In the genomic region with DNA sequence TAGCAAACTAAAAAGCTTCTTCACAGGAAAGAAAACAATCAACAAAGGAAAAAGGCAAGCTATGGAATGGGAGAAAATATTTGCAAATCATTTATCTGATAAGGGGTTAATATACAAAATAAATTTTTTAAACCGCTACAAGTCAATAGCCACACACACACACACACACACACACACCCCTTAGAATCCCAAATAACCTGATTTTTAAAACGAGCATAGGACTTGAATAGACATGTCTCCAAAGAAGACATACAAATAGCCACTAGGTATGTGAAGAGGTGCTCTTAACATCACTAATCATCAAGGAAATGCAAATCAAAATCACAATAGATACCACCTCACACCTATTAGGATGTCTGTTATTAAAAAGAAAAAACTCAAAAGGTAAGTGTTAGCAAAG, we compare ENCODE assay signal across 20 cellular contexts.
DNase-seq lines count a peak whose midpoint lies in the region; ATAC-seq, FAIRE-seq and TF ChIP-seq lines count a peak whose summit lies in the region.
"Had no signal": no experiment of that assay in that cellular context is flagged by ENCODE, and none has a peak within 500 bp of the region (broad histone marks: within the 10 kb centered on the region; RNA-seq: fewer than 3 reads in every experiment).

No MANE protein-coding gene starts in this region.

- POLR2A ChIA-PET in K562 (lab: Yijun Ruan, JAX) = interaction anchor here (1.0 to 1.2 kb wide), 3 partner anchors 11 to 54 kb away, joined by 3 to 4 read pairs (median 3); no protein-coding TSS in a partner anchor

- H3K4me2 ChIP-seq in K562 (ENCODE audit: insufficient read depth, low read length) = peak overlapping the region; percentile 95
- peak overlapping the region; percentile 46 for H3K4me2 ChIP-seq in smooth muscle cell

- intact Hi-C loops in K562 (cut with micrococcal nuclease) = no loop called here

- H3K4me3 ChIP-seq in LNCaP clone FGC (ENCODE audit: low read depth, low read length) = peak overlapping the region; percentile 66
- H3K4me3 ChIP-seq in K562 = peak overlapping the region; percentile 65
- H3K4me3 ChIP-seq in smooth muscle cell = no peak overlapping the region

- H3K27ac ChIP-seq in K562 (ENCODE audit: extremely low read depth, low read depth, low read length) = peak overlapping the region; percentile 56; the same call in 2 of the 3 replicates
- no peak overlapping the region for H3K27ac ChIP-seq in smooth muscle cell (ENCODE audit: low read depth)

- H3K9ac ChIP-seq in K562 (ENCODE audit: insufficient read depth in 1 of 2, low read depth in 2 of 2, low read length in 2 of 2) (peak overlapping the region in 1 of 2 experiments; percentile 76; a peak in 2 of 4 replicates), smooth muscle cell (ENCODE audit: low read depth) (no peak overlapping the region)

- CTCF ChIA-PET in K562 (lab: Yijun Ruan, JAX; ENCODE audit: low intra/inter-chr PET ratio) = no interaction called here

- TF ChIP-seq CTCF in LNCaP clone FGC (IDR thresholded peaks at IDR 0.05; ENCODE audit: control insufficient read depth, extremely low read depth, insufficient read depth) (no peak), K562 (IDR thresholded peaks at IDR 0.05 in 2 of 3, conservative IDR thresholded peaks at IDR 0.05 in 1 of 3; ENCODE audit: insufficient read depth in 2 of 3, low read depth in 1 of 3, low read length in 3 of 3) (no peak), smooth muscle cell (IDR thresholded peaks at IDR 0.05; ENCODE audit: borderline replicate concordance, insufficient read depth, poor library complexity, severe bottlenecking) (no peak), HFFc6 (IDR thresholded peaks at IDR 0.05) (no peak)

- peaks cover 17% of the 10 kb centered on the region for H3K36me3 Mint-ChIP-seq in activated naive CD8-positive, alpha-beta T cell treated with anti-CD3 and anti-CD28 coated beads for 36 hours
- H3K36me3 Mint-ChIP-seq in activated naive CD8-positive, alpha-beta T cell treated with anti-CD3 and anti-CD28 coated beads, Interleukin-2, amount 50 U/mL, for 24 hours (ENCODE audit: low read depth) = peaks cover 29% of the 10 kb centered on the region
- H3K36me3 Mint-ChIP-seq in HFFc6 (ENCODE audit: low read depth) = no peaks in the 10 kb centered on the region; the same call in 1 of the 2 replicates

- WGBS in K562 (ENCODE audit: insufficient coverage, low coverage, missing lambda C conversion rate) = 8% methylated on average over 2 of the region's 2 CpGs
- 48% methylated on average over 2 of the region's 2 CpGs for whole genome bisulfite sequencing in smooth muscle cell (ENCODE audit: low lambda C conversion rate)

- H3K27me3 Mint-ChIP-seq in activated naive CD8-positive, alpha-beta T cell treated with anti-CD3 and anti-CD28 coated beads for 36 hours = peaks cover 91% of the 10 kb centered on the region
- peaks cover 77% of the 10 kb centered on the region for H3K27me3 Mint-ChIP-seq in activated naive CD8-positive, alpha-beta T cell treated with anti-CD3 and anti-CD28 coated beads, Interleukin-2, amount 50 U/mL, for 24 hours
- peaks cover 46% of the 10 kb centered on the region for H3K27me3 Mint-ChIP-seq in HFFc6 (ENCODE audit: insufficient read depth)

- H3K9me3 Mint-ChIP-seq in activated naive CD8-positive, alpha-beta T cell treated with anti-CD3 and anti-CD28 coated beads for 36 hours = peaks cover 37% of the 10 kb centered on the region
- peaks cover 50% of the 10 kb centered on the region for H3K9me3 Mint-ChIP-seq in activated naive CD8-positive, alpha-beta T cell treated with anti-CD3 and anti-CD28 coated beads, Interleukin-2, amount 50 U/mL, for 24 hours
- no peaks in the 10 kb centered on the region for H3K9me3 Mint-ChIP-seq in HFFc6

- no TSS peak for BruUV-seq in K562 (replicated peaks; lab: Mats Ljungman, UMichigan)

- in situ Hi-C loops in K562 (cut with MboI) = no loop called here

- DNase-seq in activated naive CD8-positive, alpha-beta T cell treated with anti-CD3 and anti-CD28 coated beads for 36 hours = no peak
- DNase-seq in activated naive CD8-positive, alpha-beta T cell treated with anti-CD3 and anti-CD28 coated beads, Interleukin-2, amount 50 U/mL, for 24 hours = no peak
- DNase-seq in LNCaP clone FGC (ENCODE audit: low read depth) (no peak), K562 (ENCODE audit: extremely low read depth in 1 of 4, low spot score in 3 of 4) (peak in 1 of 4 experiments; percentile 8), smooth muscle cell (lab: John Stamatoyannopoulos, UW; ENCODE audit: unreplicated experiment) (no peak), HFFc6 (no peak)
- DNase-seq: 8988T; C1 segment of cervical spinal cord; DMS153; EL; NCI-H1092; NCI-H345; NCI-H526 treated with DMSO at 0.1 percent for 48 hours; NK-92 treated with Interleukin-12 subunit alpha and Interleukin-12 subunit beta, amount 100 ng/mL, for 24 hours; SHP77 had no signal

- no peaks in the 10 kb centered on the region for H3K9me1 ChIP-seq in K562 (ENCODE audit: control insufficient read depth, insufficient read depth, low read length)

- TF ChIP-seq EP300 in K562 (IDR thresholded peaks at IDR 0.05; ENCODE audit: low read length) = no peak

- no peak for TF ChIP-seq POLR2A in K562 (conservative IDR thresholded peaks at IDR 0.05)

- H3K79me2 ChIP-seq in K562 (ENCODE audit: control insufficient read depth, insufficient read depth, low read length) (no peaks in the 10 kb centered on the region), smooth muscle cell (ENCODE audit: low read depth) (no peaks in the 10 kb centered on the region)

- no peaks in the 10 kb centered on the region for H3F3A ChIP-seq in smooth muscle cell (ENCODE audit: low read depth)

- H3K4me1 Mint-ChIP-seq in activated naive CD8-positive, alpha-beta T cell treated with anti-CD3 and anti-CD28 coated beads for 36 hours = peaks cover 4% of the 10 kb centered on the region
- peaks cover 2% of the 10 kb centered on the region for H3K4me1 Mint-ChIP-seq in activated naive CD8-positive, alpha-beta T cell treated with anti-CD3 and anti-CD28 coated beads, Interleukin-2, amount 50 U/mL, for 24 hours
- H3K4me1 Mint-ChIP-seq in HFFc6 (ENCODE audit: low read depth) = peaks cover 44% of the 10 kb centered on the region

- peak overlapping the region; percentile 30 for H3K27ac Mint-ChIP-seq in activated naive CD8-positive, alpha-beta T cell treated with anti-CD3 and anti-CD28 coated beads for 36 hours
- no peak overlapping the region for H3K27ac Mint-ChIP-seq in activated naive CD8-positive, alpha-beta T cell treated with anti-CD3 and anti-CD28 coated beads, Interleukin-2, amount 50 U/mL, for 24 hours
- no peak overlapping the region for H3K27ac Mint-ChIP-seq in HFFc6

- H2AFZ ChIP-seq in K562 (ENCODE audit: low read depth, low read length) = peak overlapping the region; percentile 98
- H2AFZ ChIP-seq in smooth muscle cell (ENCODE audit: low read depth) = no peak overlapping the region

- H3K4me1 ChIP-seq in K562 (replicated peaks in 1 of 2; ENCODE audit: control insufficient read depth in 2 of 2, insufficient read depth in 2 of 2, low read length in 2 of 2) = peaks cover 3 to 10% of the 10 kb centered on the region in 2 experiments; a peak in 4 of 5 replicates
- H3K4me1 ChIP-seq in smooth muscle cell (ENCODE audit: low read depth) = peaks cover 5% of the 10 kb centered on the region

- no peaks in the 10 kb centered on the region for H3K9me3 ChIP-seq in K562 (replicated peaks; ENCODE audit: control insufficient read depth, insufficient read depth, low read depth, low read length)
- H3K9me3 ChIP-seq in smooth muscle cell (replicated peaks; ENCODE audit: low read depth) = no peaks in the 10 kb centered on the region

- no peaks in the 10 kb centered on the region for H3K27me3 ChIP-seq in K562 (ENCODE audit: control insufficient read depth in 2 of 2, insufficient read depth in 2 of 2, low read length in 2 of 2)
- peaks cover 65% of the 10 kb centered on the region for H3K27me3 ChIP-seq in smooth muscle cell (ENCODE audit: low read depth)

- no peak overlapping the region for H3K4me3 Mint-ChIP-seq in activated naive CD8-positive, alpha-beta T cell treated with anti-CD3 and anti-CD28 coated beads for 36 hours
- H3K4me3 Mint-ChIP-seq in activated naive CD8-positive, alpha-beta T cell treated with anti-CD3 and anti-CD28 coated beads, Interleukin-2, amount 50 U/mL, for 24 hours = no peak overlapping the region
- no peak overlapping the region; the same call in 1 of the 2 replicates for H3K4me3 Mint-ChIP-seq in HFFc6

- no peak for FAIRE-seq in K562 (lab: Jason Lieb, UNC)
- FAIRE-seq: GM18507, GM19239, RCC 7860 had no signal

- no peaks in the 10 kb centered on the region for H3K36me3 ChIP-seq in K562 (ENCODE audit: control insufficient read depth, insufficient read depth, low read length)
- H3K36me3 ChIP-seq in smooth muscle cell (ENCODE audit: low read depth) = no peaks in the 10 kb centered on the region

- H4K20me1 ChIP-seq in K562 (replicated peaks; ENCODE audit: control insufficient read depth, insufficient read depth, low read length) (no peaks in the 10 kb centered on the region), smooth muscle cell (ENCODE audit: low read depth) (no peaks in the 10 kb centered on the region)

- TF ChIP-seq RAD21 in K562 (CRISPR knock-in tag; conservative IDR thresholded peaks at IDR 0.05 in 1 of 2, IDR thresholded peaks at IDR 0.05 in 1 of 2) = no peak

- ATAC-seq in activated naive CD8-positive, alpha-beta T cell treated with anti-CD3 and anti-CD28 coated beads, Interleukin-2, amount 50 U/mL, for 24 hours = no peak
- ATAC-seq in K562 (no peak), GM18909 (IDR thresholded peaks at IDR 0.05; ENCODE audit: poor library complexity, unreplicated experiment) (no peak), HG03378 (IDR thresholded peaks at IDR 0.05; ENCODE audit: unreplicated experiment) (no peak)

TF ChIP-seq in K562, 482 proteins besides CTCF, POLR2A, EP300 and RAD21 (continues in another document):
- TF ChIP-seq MYBL2 (IDR thresholded peaks at IDR 0.05; ENCODE audit: low read depth) (no peak), MYBL2 (CRISPR knock-in tag; IDR thresholded peaks at IDR 0.05; ENCODE audit: borderline replicate concordance) (no peak), NBN (IDR thresholded peaks at IDR 0.05; ENCODE audit: low read depth) (0 out of 2 replicates have a peak, but pooled peaks have one; percentile 16), HLTF (IDR thresholded peaks at IDR 0.05) (0 out of 2 replicates have a peak, but pooled peaks have one; percentile 8)
- TF ChIP-seq, protein P1, sequence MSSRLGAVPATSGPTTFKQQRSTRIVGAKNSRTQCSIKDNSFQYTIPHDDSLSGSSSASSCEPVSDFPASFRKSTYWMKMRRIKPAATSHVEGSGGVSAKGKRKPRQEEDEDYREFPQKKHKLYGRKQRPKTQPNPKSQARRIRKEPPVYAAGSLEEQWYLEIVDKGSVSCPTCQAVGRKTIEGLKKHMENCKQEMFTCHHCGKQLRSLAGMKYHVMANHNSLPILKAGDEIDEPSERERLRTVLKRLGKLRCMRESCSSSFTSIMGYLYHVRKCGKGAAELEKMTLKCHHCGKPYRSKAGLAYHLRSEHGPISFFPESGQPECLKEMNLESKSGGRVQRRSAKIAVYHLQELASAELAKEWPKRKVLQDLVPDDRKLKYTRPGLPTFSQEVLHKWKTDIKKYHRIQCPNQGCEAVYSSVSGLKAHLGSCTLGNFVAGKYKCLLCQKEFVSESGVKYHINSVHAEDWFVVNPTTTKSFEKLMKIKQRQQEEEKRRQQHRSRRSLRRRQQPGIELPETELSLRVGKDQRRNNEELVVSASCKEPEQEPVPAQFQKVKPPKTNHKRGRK (tag; IDR thresholded peaks at IDR 0.05) = 0 out of 2 replicates have a peak, but pooled peaks have one; percentile 35
